In genomic region chr9:4567601-4568000, GRCh38 we compare ENCODE assay signal across 18 cellular contexts.
"Had no signal": no experiment of that assay in that cellular context is flagged by ENCODE, and none has a peak within 500 bp of the region (broad histone marks: within the 10 kb centered on the region; RNA-seq: fewer than 3 reads in every experiment).

No MANE protein-coding gene starts in this region.

- H3K27me3 Mint-ChIP-seq: naive thymus-derived CD4-positive, alpha-beta T cell; stimulated activated naive CD8-positive, alpha-beta T cell treated with anti-CD3 and anti-CD28 coated beads, Interleukin-15, amount 100 ng/mL, for 72 hours had no signal

- H3K9me3 ChIP-seq: gastrocnemius medialis, heart right ventricle, right atrium auricular region, sigmoid colon, thoracic aorta, transverse colon had no signal

- ATAC-seq: esophagus mucosa; gastrocnemius medialis; heart right ventricle; naive thymus-derived CD4-positive, alpha-beta T cell; stimulated activated naive B cell treated with anti-CD40 and anti-IgM and Interleukin-4, amounts not matched to agents 10 μg/mL and 1 μg/mL and 100 μg/mL, for 72 hours; stimulated activated naive CD8-positive, alpha-beta T cell treated with anti-CD3 and anti-CD28 coated beads, Interleukin-15, amount 100 ng/mL, for 72 hours had no signal

- H3K27ac ChIP-seq: gastrocnemius medialis, heart right ventricle, parathyroid adenoma, right atrium auricular region, sigmoid colon, skin epidermis, thoracic aorta, transverse colon had no signal

- FAIRE-seq: islet of Langerhans had no signal

- H3K4me3 Mint-ChIP-seq: naive thymus-derived CD4-positive, alpha-beta T cell; nephron progenitor cell; stimulated activated naive B cell treated with anti-CD40 and anti-IgM and Interleukin-4, amounts not matched to agents 10 μg/mL and 1 μg/mL and 100 μg/mL, for 72 hours; stimulated activated naive CD8-positive, alpha-beta T cell treated with anti-CD3 and anti-CD28 coated beads, Interleukin-15, amount 100 ng/mL, for 72 hours had no signal

- H3K4me1 ChIP-seq: gastrocnemius medialis, heart right ventricle, parathyroid adenoma, right atrium auricular region, transverse colon had no signal

- H3K79me2 ChIP-seq: parathyroid adenoma had no signal

- H2AFZ ChIP-seq: parathyroid adenoma had no signal

- H3K27ac Mint-ChIP-seq: stimulated activated naive B cell treated with anti-CD40 and anti-IgM and Interleukin-4, amounts not matched to agents 10 μg/mL and 1 μg/mL and 100 μg/mL, for 72 hours; stimulated activated naive CD8-positive, alpha-beta T cell treated with anti-CD3 and anti-CD28 coated beads, Interleukin-15, amount 100 ng/mL, for 72 hours had no signal

- H3K36me3 Mint-ChIP-seq: stimulated activated naive B cell treated with anti-CD40 and anti-IgM and Interleukin-4, amounts not matched to agents 10 μg/mL and 1 μg/mL and 100 μg/mL, for 72 hours had no signal

- H3K4me1 Mint-ChIP-seq: nephron progenitor cell; stimulated activated naive B cell treated with anti-CD40 and anti-IgM and Interleukin-4, amounts not matched to agents 10 μg/mL and 1 μg/mL and 100 μg/mL, for 72 hours had no signal

- H3K9me3 Mint-ChIP-seq: nephron progenitor cell had no signal

- H3K36me3 ChIP-seq: gastrocnemius medialis, right atrium auricular region, sigmoid colon, thoracic aorta, transverse colon had no signal

- H3K27me3 ChIP-seq: gastrocnemius medialis, heart right ventricle, right atrium auricular region, sigmoid colon, transverse colon had no signal

- DNase-seq: gastrocnemius medialis; heart right ventricle; kidney glomerular epithelial cell; mammary epithelial cell; naive thymus-derived CD4-positive, alpha-beta T cell; nephron progenitor cell; sigmoid colon; stimulated activated CD4-positive, alpha-beta T cell treated with anti-CD3 and anti-CD28 coated beads, Interleukin-2, amount 100 ng/mL, for 24 hours; stimulated activated CD4-positive, alpha-beta T cell treated with anti-CD3 and anti-CD28 coated beads, Interleukin-4, amount 100 ng/mL, for 4 hours; stimulated activated naive B cell treated with anti-CD40 and anti-IgM and Interleukin-4, amounts not matched to agents 10 μg/mL and 1 μg/mL and 100 μg/mL, for 72 hours; stimulated activated naive CD8-positive, alpha-beta T cell treated with anti-CD3 and anti-CD28 coated beads, Interleukin-15, amount 100 ng/mL, for 72 hours; transverse colon had no signal

- H3K9ac ChIP-seq: parathyroid adenoma had no signal

- H3K4me3 ChIP-seq: gastrocnemius medialis, heart right ventricle, right atrium auricular region, sigmoid colon, skin epidermis, thoracic aorta, transverse colon had no signal
